1 cellular context compared by ENCODE assay signal in the genomic region with DNA sequence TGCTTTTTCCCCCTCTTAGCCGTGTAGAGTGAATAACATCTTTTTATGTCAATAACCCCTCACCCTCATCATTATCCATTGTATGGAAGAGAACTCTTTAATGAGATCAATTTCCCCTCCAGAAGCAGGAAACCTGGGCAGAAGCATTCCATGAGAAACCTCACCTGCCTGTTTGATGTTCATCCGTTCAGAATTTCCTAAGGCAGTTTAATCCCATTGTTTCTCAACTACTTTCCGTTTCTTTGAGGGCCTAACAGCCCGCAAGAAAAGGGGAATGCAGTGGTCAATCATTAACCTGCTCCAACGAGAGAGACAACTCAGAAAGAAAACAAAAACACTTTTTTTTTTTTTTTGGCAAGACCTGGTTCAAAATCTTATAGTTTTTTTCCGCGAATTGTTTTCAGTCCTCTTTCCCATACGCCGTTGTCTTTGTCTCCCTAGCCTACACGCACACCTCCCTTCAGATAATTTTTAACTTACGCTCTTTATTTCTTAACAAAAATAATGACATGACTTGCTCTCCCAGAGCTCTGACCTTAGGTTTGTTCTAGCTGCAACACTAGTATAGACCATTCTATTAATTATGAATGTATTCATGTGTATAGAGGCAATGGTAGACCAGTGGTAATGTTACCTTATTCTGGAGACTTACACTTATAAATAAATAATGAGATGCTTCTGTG.
TF ChIP-seq lines count a peak whose summit lies in the region.

No MANE protein-coding gene starts in this region.

TF ChIP-seq in HepG2, 621 proteins besides CTCF, POLR2A, EP300 and RAD21 (continued from another document and continues in another):
- no peak for TF ChIP-seq MAZ (IDR thresholded peaks at IDR 0.05; ENCODE audit: borderline replicate concordance, low read depth, low read length)
- TF ChIP-seq MAZ (CRISPR knock-in tag; IDR thresholded peaks at IDR 0.05; ENCODE audit: low read depth), result no peak
- TF ChIP-seq ZNF121 (CRISPR knock-in tag; IDR thresholded peaks at IDR 0.05), result no peak
- no peak for TF ChIP-seq JUND (CRISPR knock-in tag; IDR thresholded peaks at IDR 0.05)
- no peak for TF ChIP-seq POLR2G (IDR thresholded peaks at IDR 0.05; ENCODE audit: low read depth, low read length)
- peak; percentile 28; the same call in 1 of the 2 replicates for TF ChIP-seq ZFX (CRISPR knock-in tag; IDR thresholded peaks at IDR 0.05; ENCODE audit: low read depth)
- no peak for TF ChIP-seq FIP1L1 (IDR thresholded peaks at IDR 0.05; ENCODE audit: borderline replicate concordance, insufficient read depth, low read depth, low read length)
- TF ChIP-seq SALL1 (CRISPR knock-in tag; IDR thresholded peaks at IDR 0.05), result no peak
- TF ChIP-seq SOX6 (IDR thresholded peaks at IDR 0.05), result no peak
- TF ChIP-seq SOX6 (CRISPR knock-in tag; IDR thresholded peaks at IDR 0.05), result peak; percentile 96
- TF ChIP-seq ZNF713 (CRISPR knock-in tag; IDR thresholded peaks at IDR 0.05), result no peak
- 0 out of 2 replicates have a peak, but pooled peaks have one; percentile 15 for TF ChIP-seq ZFY (CRISPR knock-in tag; IDR thresholded peaks at IDR 0.05)
- TF ChIP-seq, protein P1, sequence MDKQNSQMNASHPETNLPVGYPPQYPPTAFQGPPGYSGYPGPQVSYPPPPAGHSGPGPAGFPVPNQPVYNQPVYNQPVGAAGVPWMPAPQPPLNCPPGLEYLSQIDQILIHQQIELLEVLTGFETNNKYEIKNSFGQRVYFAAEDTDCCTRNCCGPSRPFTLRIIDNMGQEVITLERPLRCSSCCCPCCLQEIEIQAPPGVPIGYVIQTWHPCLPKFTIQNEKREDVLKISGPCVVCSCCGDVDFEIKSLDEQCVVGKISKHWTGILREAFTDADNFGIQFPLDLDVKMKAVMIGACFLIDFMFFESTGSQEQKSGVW (CRISPR knock-in tag; IDR thresholded peaks at IDR 0.05; ENCODE audit: borderline replicate concordance), result no peak
- TF ChIP-seq ZNF552 (CRISPR knock-in tag; IDR thresholded peaks at IDR 0.05; ENCODE audit: borderline replicate concordance), result no peak
- TF ChIP-seq HOXA5 (CRISPR knock-in tag; IDR thresholded peaks at IDR 0.05), result no peak
- TF ChIP-seq ETV5 (CRISPR knock-in tag; IDR thresholded peaks at IDR 0.05; ENCODE audit: borderline replicate concordance), result peak; percentile 60; the same call in 1 of the 2 replicates
- no peak; the same call in 1 of the 2 replicates for TF ChIP-seq ZNF614 (CRISPR knock-in tag; IDR thresholded peaks at IDR 0.05; ENCODE audit: borderline replicate concordance)
- peak; percentile 93 for TF ChIP-seq SOX13 (IDR thresholded peaks at IDR 0.05)
- TF ChIP-seq SOX13 (CRISPR knock-in tag; conservative IDR thresholded peaks at IDR 0.05 in 1 of 2, IDR thresholded peaks at IDR 0.05 in 1 of 2), result peak in 1 of 2 experiments; percentile 98; a peak in 2 of 4 replicates
- peak; percentile 44; the same call in 1 of the 2 replicates for TF ChIP-seq ZMYM4 (CRISPR knock-in tag; IDR thresholded peaks at IDR 0.05)
- TF ChIP-seq ZNF547 (CRISPR knock-in tag; IDR thresholded peaks at IDR 0.05), result no peak
- TF ChIP-seq MED1 (CRISPR knock-in tag; IDR thresholded peaks at IDR 0.05), result peak; percentile 26; the same call in 1 of the 2 replicates
- TF ChIP-seq GTF2F1 (IDR thresholded peaks at IDR 0.05; ENCODE audit: low read length), result no peak
- TF ChIP-seq, protein P2, sequence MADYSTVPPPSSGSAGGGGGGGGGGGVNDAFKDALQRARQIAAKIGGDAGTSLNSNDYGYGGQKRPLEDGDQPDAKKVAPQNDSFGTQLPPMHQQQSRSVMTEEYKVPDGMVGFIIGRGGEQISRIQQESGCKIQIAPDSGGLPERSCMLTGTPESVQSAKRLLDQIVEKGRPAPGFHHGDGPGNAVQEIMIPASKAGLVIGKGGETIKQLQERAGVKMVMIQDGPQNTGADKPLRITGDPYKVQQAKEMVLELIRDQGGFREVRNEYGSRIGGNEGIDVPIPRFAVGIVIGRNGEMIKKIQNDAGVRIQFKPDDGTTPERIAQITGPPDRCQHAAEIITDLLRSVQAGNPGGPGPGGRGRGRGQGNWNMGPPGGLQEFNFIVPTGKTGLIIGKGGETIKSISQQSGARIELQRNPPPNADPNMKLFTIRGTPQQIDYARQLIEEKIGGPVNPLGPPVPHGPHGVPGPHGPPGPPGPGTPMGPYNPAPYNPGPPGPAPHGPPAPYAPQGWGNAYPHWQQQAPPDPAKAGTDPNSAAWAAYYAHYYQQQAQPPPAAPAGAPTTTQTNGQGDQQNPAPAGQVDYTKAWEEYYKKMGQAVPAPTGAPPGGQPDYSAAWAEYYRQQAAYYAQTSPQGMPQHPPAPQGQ (CRISPR knock-in tag; IDR thresholded peaks at IDR 0.05; ENCODE audit: borderline replicate concordance), result no peak
- no peak for TF ChIP-seq ZNF7 (CRISPR knock-in tag; IDR thresholded peaks at IDR 0.05)
- no peak for TF ChIP-seq ZNF296 (CRISPR knock-in tag; conservative IDR thresholded peaks at IDR 0.05)
- TF ChIP-seq, protein P3, sequence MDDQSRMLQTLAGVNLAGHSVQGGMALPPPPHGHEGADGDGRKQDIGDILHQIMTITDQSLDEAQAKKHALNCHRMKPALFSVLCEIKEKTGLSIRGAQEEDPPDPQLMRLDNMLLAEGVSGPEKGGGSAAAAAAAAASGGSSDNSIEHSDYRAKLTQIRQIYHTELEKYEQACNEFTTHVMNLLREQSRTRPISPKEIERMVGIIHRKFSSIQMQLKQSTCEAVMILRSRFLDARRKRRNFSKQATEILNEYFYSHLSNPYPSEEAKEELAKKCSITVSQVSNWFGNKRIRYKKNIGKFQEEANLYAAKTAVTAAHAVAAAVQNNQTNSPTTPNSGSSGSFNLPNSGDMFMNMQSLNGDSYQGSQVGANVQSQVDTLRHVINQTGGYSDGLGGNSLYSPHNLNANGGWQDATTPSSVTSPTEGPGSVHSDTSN (CRISPR knock-in tag; IDR thresholded peaks at IDR 0.05; ENCODE audit: borderline replicate concordance), result 0 out of 2 replicates have a peak, but pooled peaks have one; percentile 41
- TF ChIP-seq SNAI1 (CRISPR knock-in tag; IDR thresholded peaks at IDR 0.05; ENCODE audit: borderline replicate concordance), result no peak
- TF ChIP-seq TARDBP (CRISPR knock-in tag; IDR thresholded peaks at IDR 0.05), result no peak
- no peak for TF ChIP-seq STAT5B (CRISPR knock-in tag; IDR thresholded peaks at IDR 0.05)
- no peak for TF ChIP-seq ZNF317 (CRISPR knock-in tag; IDR thresholded peaks at IDR 0.05)
- no peak for TF ChIP-seq ZNF484 (CRISPR knock-in tag; IDR thresholded peaks at IDR 0.05; ENCODE audit: borderline replicate concordance, low read depth)
- TF ChIP-seq ZNF331 (CRISPR knock-in tag; IDR thresholded peaks at IDR 0.05), result peak; percentile 64; the same call in 1 of the 2 replicates
- TF ChIP-seq, protein P4, sequence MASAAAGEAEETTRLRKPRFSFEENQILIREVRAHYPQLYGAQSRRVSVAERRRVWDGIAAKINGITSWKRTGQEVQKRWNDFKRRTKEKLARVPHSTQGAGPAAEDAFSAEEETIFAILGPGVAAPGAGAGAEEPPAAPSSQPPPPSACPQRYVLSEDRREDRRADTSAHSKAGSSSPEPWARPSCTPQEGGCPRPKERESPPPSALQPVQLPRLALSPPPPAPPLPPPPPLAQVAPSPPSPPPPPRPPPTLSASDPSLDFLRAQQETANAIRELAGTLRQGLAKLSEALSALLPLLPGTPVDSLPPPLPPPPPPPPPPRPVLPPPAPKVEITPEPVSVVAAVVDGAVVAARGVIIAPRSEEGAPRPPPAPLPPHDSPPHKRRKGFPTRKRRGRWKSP (CRISPR knock-in tag; IDR thresholded peaks at IDR 0.05), result no peak
- no peak for TF ChIP-seq ZNF607 (CRISPR knock-in tag; IDR thresholded peaks at IDR 0.05; ENCODE audit: borderline replicate concordance)
- TF ChIP-seq, protein P5, sequence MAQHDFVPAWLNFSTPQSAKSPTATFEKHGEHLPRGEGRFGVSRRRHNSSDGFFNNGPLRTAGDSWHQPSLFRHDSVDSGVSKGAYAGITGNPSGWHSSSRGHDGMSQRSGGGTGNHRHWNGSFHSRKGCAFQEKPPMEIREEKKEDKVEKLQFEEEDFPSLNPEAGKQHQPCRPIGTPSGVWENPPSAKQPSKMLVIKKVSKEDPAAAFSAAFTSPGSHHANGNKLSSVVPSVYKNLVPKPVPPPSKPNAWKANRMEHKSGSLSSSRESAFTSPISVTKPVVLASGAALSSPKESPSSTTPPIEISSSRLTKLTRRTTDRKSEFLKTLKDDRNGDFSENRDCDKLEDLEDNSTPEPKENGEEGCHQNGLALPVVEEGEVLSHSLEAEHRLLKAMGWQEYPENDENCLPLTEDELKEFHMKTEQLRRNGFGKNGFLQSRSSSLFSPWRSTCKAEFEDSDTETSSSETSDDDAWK (CRISPR knock-in tag; IDR thresholded peaks at IDR 0.05), result no peak
- TF ChIP-seq, protein P6, sequence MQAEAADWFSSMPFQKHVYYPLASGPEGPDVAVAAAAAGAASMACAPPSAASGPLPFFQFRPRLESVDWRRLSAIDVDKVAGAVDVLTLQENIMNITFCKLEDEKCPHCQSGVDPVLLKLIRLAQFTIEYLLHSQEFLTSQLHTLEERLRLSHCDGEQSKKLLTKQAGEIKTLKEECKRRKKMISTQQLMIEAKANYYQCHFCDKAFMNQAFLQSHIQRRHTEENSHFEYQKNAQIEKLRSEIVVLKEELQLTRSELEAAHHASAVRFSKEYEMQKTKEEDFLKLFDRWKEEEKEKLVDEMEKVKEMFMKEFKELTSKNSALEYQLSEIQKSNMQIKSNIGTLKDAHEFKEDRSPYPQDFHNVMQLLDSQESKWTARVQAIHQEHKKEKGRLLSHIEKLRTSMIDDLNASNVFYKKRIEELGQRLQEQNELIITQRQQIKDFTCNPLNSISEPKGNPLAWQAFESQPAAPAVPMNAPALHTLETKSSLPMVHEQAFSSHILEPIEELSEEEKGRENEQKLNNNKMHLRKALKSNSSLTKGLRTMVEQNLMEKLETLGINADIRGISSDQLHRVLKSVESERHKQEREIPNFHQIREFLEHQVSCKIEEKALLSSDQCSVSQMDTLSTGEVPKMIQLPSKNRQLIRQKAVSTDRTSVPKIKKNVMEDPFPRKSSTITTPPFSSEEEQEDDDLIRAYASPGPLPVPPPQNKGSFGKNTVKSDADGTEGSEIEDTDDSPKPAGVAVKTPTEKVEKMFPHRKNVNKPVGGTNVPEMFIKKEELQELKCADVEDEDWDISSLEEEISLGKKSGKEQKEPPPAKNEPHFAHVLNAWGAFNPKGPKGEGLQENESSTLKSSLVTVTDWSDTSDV (CRISPR knock-in tag; IDR thresholded peaks at IDR 0.05), result no peak
- no peak for TF ChIP-seq ZNF326 (CRISPR knock-in tag; IDR thresholded peaks at IDR 0.05; ENCODE audit: borderline replicate concordance)
- no peak for TF ChIP-seq JARID2 (CRISPR knock-in tag; IDR thresholded peaks at IDR 0.05; ENCODE audit: insufficient replicate concordance)
- TF ChIP-seq MXD4 (CRISPR knock-in tag; IDR thresholded peaks at IDR 0.05), result no peak
- TF ChIP-seq CCAR2 (optimal IDR thresholded peaks at IDR 0.05; ENCODE audit: low read depth, low read length), result no peak
- TF ChIP-seq, protein P7, sequence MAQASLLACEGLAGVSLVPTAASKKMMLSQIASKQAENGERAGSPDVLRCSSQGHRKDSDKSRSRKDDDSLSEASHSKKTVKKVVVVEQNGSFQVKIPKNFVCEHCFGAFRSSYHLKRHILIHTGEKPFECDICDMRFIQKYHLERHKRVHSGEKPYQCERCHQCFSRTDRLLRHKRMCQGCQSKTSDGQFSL (CRISPR knock-in tag; IDR thresholded peaks at IDR 0.05), result no peak
- TF ChIP-seq, protein P8, sequence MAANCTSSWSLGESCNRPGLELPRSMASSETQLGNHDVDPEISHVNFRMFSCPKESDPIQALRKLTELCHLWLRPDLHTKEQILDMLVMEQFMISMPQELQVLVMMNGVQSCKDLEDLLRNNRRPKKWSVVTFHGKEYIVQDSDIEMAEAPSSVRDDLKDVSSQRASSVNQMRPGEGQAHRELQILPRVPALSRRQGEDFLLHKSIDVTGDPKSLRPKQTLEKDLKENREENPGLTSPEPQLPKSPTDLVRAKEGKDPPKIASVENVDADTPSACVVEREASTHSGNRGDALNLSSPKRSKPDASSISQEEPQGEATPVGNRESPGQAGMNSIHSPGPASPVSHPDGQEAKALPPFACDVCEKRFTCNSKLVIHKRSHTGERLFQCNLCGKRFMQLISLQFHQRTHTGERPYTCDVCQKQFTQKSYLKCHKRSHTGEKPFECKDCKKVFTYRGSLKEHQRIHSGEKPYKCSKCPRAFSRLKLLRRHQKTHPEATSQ (CRISPR knock-in tag; IDR thresholded peaks at IDR 0.05; ENCODE audit: borderline replicate concordance), result no peak
- no peak for TF ChIP-seq FOXK1 (CRISPR knock-in tag; IDR thresholded peaks at IDR 0.05; ENCODE audit: borderline replicate concordance, low read depth)
- TF ChIP-seq SMARCC2 (IDR thresholded peaks at IDR 0.05), result no peak
- TF ChIP-seq, protein P9, sequence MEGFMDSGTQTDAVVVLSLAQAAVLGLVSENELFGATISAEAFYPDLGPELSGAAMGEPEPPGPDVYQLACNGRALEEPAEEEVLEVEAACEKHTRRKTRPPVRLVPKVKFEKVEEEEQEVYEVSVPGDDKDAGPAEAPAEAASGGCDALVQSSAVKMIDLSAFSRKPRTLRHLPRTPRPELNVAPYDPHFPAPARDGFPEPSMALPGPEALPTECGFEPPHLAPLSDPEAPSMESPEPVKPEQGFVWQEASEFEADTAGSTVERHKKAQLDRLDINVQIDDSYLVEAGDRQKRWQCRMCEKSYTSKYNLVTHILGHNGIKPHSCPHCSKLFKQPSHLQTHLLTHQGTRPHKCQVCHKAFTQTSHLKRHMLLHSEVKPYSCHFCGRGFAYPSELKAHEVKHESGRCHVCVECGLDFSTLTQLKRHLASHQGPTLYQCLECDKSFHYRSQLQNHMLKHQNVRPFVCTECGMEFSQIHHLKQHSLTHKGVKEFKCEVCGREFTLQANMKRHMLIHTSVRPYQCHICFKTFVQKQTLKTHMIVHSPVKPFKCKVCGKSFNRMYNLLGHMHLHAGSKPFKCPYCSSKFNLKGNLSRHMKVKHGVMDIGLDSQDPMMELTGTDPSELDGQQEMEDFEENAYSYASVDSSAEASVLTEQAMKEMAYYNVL (CRISPR knock-in tag; IDR thresholded peaks at IDR 0.05; ENCODE audit: borderline replicate concordance), result peak; percentile 77; the same call in 1 of the 2 replicates
- TF ChIP-seq NFRKB (IDR thresholded peaks at IDR 0.05), result no peak
- TF ChIP-seq ZNF350 (CRISPR knock-in tag; IDR thresholded peaks at IDR 0.05; ENCODE audit: borderline replicate concordance, low read depth), result no peak
- TF ChIP-seq PITX1 (CRISPR knock-in tag; IDR thresholded peaks at IDR 0.05), result peak; percentile 81
- no peak for TF ChIP-seq ZNF788 (CRISPR knock-in tag; IDR thresholded peaks at IDR 0.05; ENCODE audit: borderline replicate concordance)
- TF ChIP-seq ZNF737 (CRISPR knock-in tag; IDR thresholded peaks at IDR 0.05; ENCODE audit: borderline replicate concordance), result no peak
- peak; percentile 23; the same call in 1 of the 2 replicates for TF ChIP-seq PHF21A (CRISPR knock-in tag; IDR thresholded peaks at IDR 0.05)
- TF ChIP-seq BORCS8-MEF2B (CRISPR knock-in tag; IDR thresholded peaks at IDR 0.05), result no peak
- TF ChIP-seq FOXA1 (IDR thresholded peaks at IDR 0.05), result no peak
- TF ChIP-seq FOXA1 (CRISPR knock-in tag; IDR thresholded peaks at IDR 0.05), result peak; percentile 10; the same call in 1 of the 2 replicates
- no peak for TF ChIP-seq CCDC6 (CRISPR knock-in tag; IDR thresholded peaks at IDR 0.05)
- TF ChIP-seq, protein P10, sequence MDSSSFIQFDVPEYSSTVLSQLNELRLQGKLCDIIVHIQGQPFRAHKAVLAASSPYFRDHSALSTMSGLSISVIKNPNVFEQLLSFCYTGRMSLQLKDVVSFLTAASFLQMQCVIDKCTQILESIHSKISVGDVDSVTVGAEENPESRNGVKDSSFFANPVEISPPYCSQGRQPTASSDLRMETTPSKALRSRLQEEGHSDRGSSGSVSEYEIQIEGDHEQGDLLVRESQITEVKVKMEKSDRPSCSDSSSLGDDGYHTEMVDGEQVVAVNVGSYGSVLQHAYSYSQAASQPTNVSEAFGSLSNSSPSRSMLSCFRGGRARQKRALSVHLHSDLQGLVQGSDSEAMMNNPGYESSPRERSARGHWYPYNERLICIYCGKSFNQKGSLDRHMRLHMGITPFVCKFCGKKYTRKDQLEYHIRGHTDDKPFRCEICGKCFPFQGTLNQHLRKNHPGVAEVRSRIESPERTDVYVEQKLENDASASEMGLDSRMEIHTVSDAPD (CRISPR knock-in tag; IDR thresholded peaks at IDR 0.05), result no peak
